Comparison of ENCODE assay signal across 8 cellular contexts in genomic region chr6:30614843-30615218, GRCh38. TPM values are rescaled to one million over a fixed set of nuclear protein-coding genes. Genes with fewer than 3 reads are reported as not detected.
DNase-seq lines count a peak whose midpoint lies in the region; ATAC-seq and TF ChIP-seq lines count a peak whose summit lies in the region.

No MANE protein-coding gene starts in this region.

- H3K9me3 ChIP-seq in DOHH2 (ENCODE audit: control insufficient read depth, insufficient read depth, low read length) = no peaks in the 10 kb centered on the region
- no peaks in the 10 kb centered on the region for H3K9me3 ChIP-seq in HAP-1

- peaks cover 36% of the 10 kb centered on the region for H3F3A ChIP-seq in DOHH2 (ENCODE audit: control insufficient read depth, insufficient read depth)

- H3K27ac ChIP-seq in DOHH2 (ENCODE audit: low read depth, low read length) (peak overlapping the region; percentile 89), temporal lobe (ENCODE audit: low read depth, low read length) (peak overlapping the region; percentile 99)

- H3K4me1 Mint-ChIP-seq in activated naive CD8-positive, alpha-beta T cell treated with anti-CD3 and anti-CD28 coated beads for 36 hours = peaks cover 63% of the 10 kb centered on the region

- H4K20me1 ChIP-seq in DOHH2 (ENCODE audit: control insufficient read depth, insufficient read depth, low read depth, low read length) = peaks cover 26% of the 10 kb centered on the region

- in situ Hi-C loops in HAP-1 (cut with MboI; ENCODE audit: low sequenced_read_pairs) = loop anchor here (5.0 kb wide), 1 partner anchor 107 kb away; the partner anchor contains the start of gene TUBB

- peaks cover 91% of the 10 kb centered on the region for H3K79me2 ChIP-seq in DOHH2 (ENCODE audit: control insufficient read depth, low read length)

- H3K4me2 ChIP-seq in DOHH2 (ENCODE audit: low read length) = peak overlapping the region; percentile 96

- peak; percentile 78 for ATAC-seq in SK-N-SH treated with all-trans-retinoic acid at 6 μM for 48 hours

- peaks cover 71% of the 10 kb centered on the region for H3K36me3 Mint-ChIP-seq in activated naive CD8-positive, alpha-beta T cell treated with anti-CD3 and anti-CD28 coated beads for 36 hours

- peak overlapping the region; percentile 97 for H3K4me3 Mint-ChIP-seq in activated naive CD8-positive, alpha-beta T cell treated with anti-CD3 and anti-CD28 coated beads for 36 hours

- no peak for TF ChIP-seq CTCF in DOHH2 (IDR thresholded peaks at IDR 0.05; ENCODE audit: low read depth, low read length, poor library complexity, severe bottlenecking)

- H3K27ac Mint-ChIP-seq in activated naive CD8-positive, alpha-beta T cell treated with anti-CD3 and anti-CD28 coated beads for 36 hours = peak overlapping the region; percentile 99

- H3K9me2 ChIP-seq in DOHH2 (replicated peaks; ENCODE audit: control insufficient read depth, low read length) = no peaks in the 10 kb centered on the region

- peak; percentile 92 to 93 for DNase-seq in HAP-1 (ENCODE audit: low spot score in 2 of 2)
- peak; percentile 98 for DNase-seq in NCI-H1105 (lab: John Stamatoyannopoulos, UW)
- peak; percentile 83 for DNase-seq in activated naive CD8-positive, alpha-beta T cell treated with anti-CD3 and anti-CD28 coated beads for 36 hours
- DNase-seq in glomerular visceral epithelial cell (ENCODE audit: extremely low spot score) = peak; percentile 98
- DNase-seq in occipital lobe (lab: John Stamatoyannopoulos, UW) = peak; percentile 83

- H3K36me3 ChIP-seq in DOHH2 (ENCODE audit: control insufficient read depth, low read length) = peaks cover 84% of the 10 kb centered on the region
- peaks cover 63% of the 10 kb centered on the region for H3K36me3 ChIP-seq in HAP-1 (replicated peaks)

- H3K4me1 ChIP-seq in DOHH2 (ENCODE audit: control insufficient read depth, low read length) (peaks cover 41% of the 10 kb centered on the region), HAP-1 (peaks cover 32% of the 10 kb centered on the region)

- H3K27me3 ChIP-seq in DOHH2 (ENCODE audit: control insufficient read depth, low read length) (no peaks in the 10 kb centered on the region), HAP-1 (ENCODE audit: low read depth) (no peaks in the 10 kb centered on the region)

- H3K27me3 Mint-ChIP-seq in activated naive CD8-positive, alpha-beta T cell treated with anti-CD3 and anti-CD28 coated beads for 36 hours = peaks cover 19% of the 10 kb centered on the region

- H3K9me3 Mint-ChIP-seq in activated naive CD8-positive, alpha-beta T cell treated with anti-CD3 and anti-CD28 coated beads for 36 hours = peaks cover 3% of the 10 kb centered on the region

- H3K4me3 ChIP-seq in DOHH2 (ENCODE audit: low read length) = peak overlapping the region; percentile 83
- H3K4me3 ChIP-seq in HAP-1 = peak overlapping the region; percentile 99

TF ChIP-seq in SK-N-SH treated with all-trans-retinoic acid at 6 μM for 48 hours, 23 proteins besides CTCF, POLR2A, EP300 and RAD21:
- 0 out of 2 replicates have a peak, but pooled peaks have one; percentile 5 for TF ChIP-seq PATZ1 (CRISPR knock-in tag; IDR thresholded peaks at IDR 0.05; ENCODE audit: borderline replicate concordance)
- no peak for TF ChIP-seq CSRNP3 (CRISPR knock-in tag; IDR thresholded peaks at IDR 0.05)
TF ChIP-seq in SK-N-SH treated with all-trans-retinoic acid at 6 μM for 48 hours: peak in this region for 1.

RNA-seq across cellular contexts. Expression of gene PPP1R10, which starts 2.2 kb away (rescaled TPM):
- total RNA-seq in activated naive CD8-positive, alpha-beta T cell treated with anti-CD3 and anti-CD28 coated beads for 36 hours = 10 to 100 TPM; 80.5 to 84.6 TPM
- total RNA-seq in occipital lobe (55.7 TPM), temporal lobe (17.7 TPM)

RNA-seq across cellular contexts. Expression of gene MRPS18B, which starts 2.8 kb away (rescaled TPM):
- 100 to 1,000 TPM; 113 to 116 TPM for total RNA-seq in activated naive CD8-positive, alpha-beta T cell treated with anti-CD3 and anti-CD28 coated beads for 36 hours
- total RNA-seq in occipital lobe = 39.9 TPM
- total RNA-seq in temporal lobe = 23.6 TPM

RNA-seq across cellular contexts. Expression of gene ATAT1, which starts 11.8 kb away (rescaled TPM):
- total RNA-seq in activated naive CD8-positive, alpha-beta T cell treated with anti-CD3 and anti-CD28 coated beads for 36 hours = 1 to 10 TPM; 8.5 to 8.6 TPM
- 38.4 TPM for total RNA-seq in occipital lobe
- total RNA-seq in temporal lobe = 60.2 TPM

RNA-seq across cellular contexts. Expression of gene C6orf136, which starts 32.1 kb away (rescaled TPM):
- 10 to 100 TPM; 35.8 to 37.1 TPM for total RNA-seq in activated naive CD8-positive, alpha-beta T cell treated with anti-CD3 and anti-CD28 coated beads for 36 hours
- total RNA-seq in occipital lobe (18.4 TPM), temporal lobe (11.6 TPM)

RNA-seq across cellular contexts. Expression of gene ABCF1, which starts 43.6 kb away (rescaled TPM):
- total RNA-seq in activated naive CD8-positive, alpha-beta T cell treated with anti-CD3 and anti-CD28 coated beads for 36 hours = 100 to 1,000 TPM; 122 TPM
- total RNA-seq in occipital lobe = 17.5 TPM
- total RNA-seq in temporal lobe = 17.7 TPM

Comparison
In these comparisons a context has a peak if more than half of its experiments do, and no peak if none do; other contexts are left out.
1. Peak in every context shown above with its lines: DNase-seq, ATAC-seq, H3K4me3 ChIP-seq and H3K27ac ChIP-seq.